19 cellular contexts compared by ENCODE assay signal in genomic region chr15:99955181-99955525, GRCh38.
DNase-seq lines count a peak whose midpoint lies in the region; ATAC-seq, FAIRE-seq and TF ChIP-seq lines count a peak whose summit lies in the region.
"Had no signal": no experiment of that assay in that cellular context is flagged by ENCODE, and none has a peak within 500 bp of the region (broad histone marks: within the 10 kb centered on the region; RNA-seq: fewer than 3 reads in every experiment).

No MANE protein-coding gene starts in this region.

- H2BK120ac ChIP-seq in H1 (replicated peaks; ENCODE audit: low read depth, low read length): no peak overlapping the region

- no peaks in the 10 kb centered on the region for H3K79me1 ChIP-seq in H1 (ENCODE audit: low read depth, low read length)

- H3K36me3 ChIP-seq in right atrium auricular region: no peaks in the 10 kb centered on the region
- H3K36me3 ChIP-seq in H1 (ENCODE audit: control insufficient read depth in 2 of 4, insufficient read depth in 4 of 4, low read length in 3 of 4): no peaks in the 10 kb centered on the region
- no peaks in the 10 kb centered on the region for H3K36me3 ChIP-seq in vagina

- no peak overlapping the region for H3K56ac ChIP-seq in H1 (replicated peaks; ENCODE audit: insufficient read length, low read depth, low read length)

- no peak for TF ChIP-seq EP300 in H1 (IDR thresholded peaks at IDR 0.05; ENCODE audit: borderline replicate concordance in 1 of 2, low read depth in 2 of 2, low read length in 2 of 2)

- no peak for ATAC-seq in Right ventricle myocardium superior (ENCODE audit: poor library complexity)
- no peak for ATAC-seq in stimulated activated naive CD8-positive, alpha-beta T cell treated with anti-CD3 and anti-CD28 coated beads, Interleukin-15, Interleukin-2, amounts not matched to agents 100 U/mL and 50 U/mL, for 24 hours
- ATAC-seq: A549, Right ventricle myocardium inferior had no signal

- H3K14ac ChIP-seq in H1 (ENCODE audit: insufficient read length): no peak overlapping the region

- H2BK20ac ChIP-seq in H1 (ENCODE audit: low read length): no peak overlapping the region

- TF ChIP-seq CTCF in right atrium auricular region (IDR thresholded peaks at IDR 0.05) (no peak), H1 (IDR thresholded peaks at IDR 0.05; ENCODE audit: control extremely low read depth in 1 of 3, insufficient read depth in 1 of 3, low read depth in 1 of 3, low read length in 3 of 3) (no peak), vagina (IDR thresholded peaks at IDR 0.05) (no peak)

- H4K20me1 ChIP-seq in H1 (replicated peaks in 1 of 2; ENCODE audit: control insufficient read depth in 1 of 2, insufficient read depth in 2 of 2, low read length in 2 of 2): no peaks in the 10 kb centered on the region

- H4K8ac ChIP-seq in H1 (ENCODE audit: extremely low read depth, insufficient read depth, low read length): no peak overlapping the region

- no peak overlapping the region for H3K4me2 ChIP-seq in H1 (ENCODE audit: insufficient read depth in 1 of 2, low read depth in 2 of 2, low read length in 2 of 2)
- H3K4me2 ChIP-seq: A549, PC-9 had no signal

- peak overlapping the region; percentile 52; the same call in 1 of the 2 replicates for H2BK5ac ChIP-seq in H1 (ENCODE audit: low read depth, low read length)

- no peaks in the 10 kb centered on the region for H3K79me2 ChIP-seq in H1 (ENCODE audit: control insufficient read depth in 1 of 2, insufficient read depth in 2 of 2, low read length in 2 of 2)

- H3K23ac ChIP-seq in H1 (ENCODE audit: insufficient read length): no peak overlapping the region

- TF ChIP-seq RAD21 in H1 (IDR thresholded peaks at IDR 0.05 in 1 of 2, conservative IDR thresholded peaks at IDR 0.05 in 1 of 2; ENCODE audit: low read depth in 2 of 2, low read length in 2 of 2): no peak

- H3K9me3 ChIP-seq in right atrium auricular region: peaks cover 0 to 2% of the 10 kb centered on the region in 2 donors
- no peaks in the 10 kb centered on the region for H3K9me3 ChIP-seq in H1 (ENCODE audit: insufficient read depth in 2 of 2, low read depth in 1 of 2, low read length in 1 of 2)
- no peaks in the 10 kb centered on the region for H3K9me3 ChIP-seq in vagina
- H3K9me3 ChIP-seq: Caco-2 had no signal

- H2AFZ ChIP-seq in H1 (ENCODE audit: low read length): no peak overlapping the region
- H2AFZ ChIP-seq: PC-9 had no signal

- FAIRE-seq in H1 (lab: Jason Lieb, UNC): no peak
- FAIRE-seq: A549, G401.6 had no signal

- CTCF ChIA-PET in H1 (lab: Charles Lee; ENCODE audit: partially characterized antibody): no interaction called here

- no peak for TF ChIP-seq POLR2A in H1 (IDR thresholded peaks at IDR 0.05; ENCODE audit: control extremely low read depth in 1 of 2, low read depth in 2 of 2, low read length in 2 of 2)
- TF ChIP-seq POLR2A in vagina (IDR thresholded peaks at IDR 0.05): no peak

- intact Hi-C loops in Right ventricle myocardium superior (cut with DNase I) (no loop called here), vagina (cut with DNase I) (no loop called here)

- H3K23me2 ChIP-seq in H1 (ENCODE audit: low read depth, low read length): no peaks in the 10 kb centered on the region

- H3K27me3 ChIP-seq in right atrium auricular region (no peaks in the 10 kb centered on the region), H1 (replicated peaks in 1 of 4; ENCODE audit: control insufficient read depth in 3 of 4, extremely low read depth in 1 of 4, insufficient read depth in 3 of 4, low read length in 3 of 4) (no peaks in the 10 kb centered on the region), vagina (no peaks in the 10 kb centered on the region)

- H2BK12ac ChIP-seq in H1 (ENCODE audit: low read depth, low read length): no peak overlapping the region

- H3K4me3 ChIP-seq in right atrium auricular region: no peak overlapping the region
- no peak overlapping the region for H3K4me3 ChIP-seq in H1 (ENCODE audit: extremely low read depth in 1 of 4, insufficient read depth in 2 of 4, low read depth in 3 of 4, low read length in 4 of 4)
- H3K4me3 ChIP-seq in vagina: no peak overlapping the region
- H3K4me3 ChIP-seq: A549, PC-9 had no signal

- no peak overlapping the region for H4K91ac ChIP-seq in H1 (replicated peaks; ENCODE audit: insufficient read length, low read length)

- H3K4ac ChIP-seq in H1 (replicated peaks; ENCODE audit: insufficient read length, low read depth, low read length): no peak overlapping the region

- DNase-seq in right atrium auricular region (ENCODE audit: low spot score) (peak; percentile 42), Right ventricle myocardium superior (no peak), H1 (ENCODE audit: low read depth in 1 of 2, low spot score in 2 of 2) (no peak), mesenteric fat pad (ENCODE audit: low spot score) (peak; percentile 39), vagina (ENCODE audit: extremely low spot score in 2 of 2) (peak; percentile 31 to 77), inferior parietal cortex (ENCODE audit: extremely low spot score) (no peak), NCI-H2029 treated with DMSO at 0.1 percent for 48 hours (lab: John Stamatoyannopoulos, UW) (no peak)
- no peak for DNase-seq in stimulated activated naive CD8-positive, alpha-beta T cell treated with anti-CD3 and anti-CD28 coated beads, Interleukin-15, Interleukin-2, amounts not matched to agents 100 U/mL and 50 U/mL, for 24 hours
- DNase-seq: AML-193; Caco-2; NCI-H1436 treated with DMSO at 0.1 percent for 48 hours; NCI-H2107; NCI-H226; NK-92 treated with Interleukin-12 subunit alpha and Interleukin-12 subunit beta, amount 100 ng/mL, for 24 hours; PC-9 had no signal

- H4K5ac ChIP-seq in H1 (ENCODE audit: insufficient read length, low read depth, low read length): no peak overlapping the region

- no peak overlapping the region for H3K18ac ChIP-seq in H1 (ENCODE audit: extremely low read depth, low read length)

- no peak overlapping the region for H2AK5ac ChIP-seq in H1 (ENCODE audit: low read depth, low read length)

- no peak overlapping the region for H2BK15ac ChIP-seq in H1 (ENCODE audit: low read length)

- no peaks in the 10 kb centered on the region for H3K4me1 ChIP-seq in right atrium auricular region
- H3K4me1 ChIP-seq in H1 (replicated peaks in 1 of 4; ENCODE audit: control insufficient read depth in 3 of 4, insufficient read depth in 4 of 4, low read length in 3 of 4): peaks cover 0 to 3% (median 1%) of the 10 kb centered on the region in 4 experiments; a peak in 2 of 7 replicates
- H3K4me1 ChIP-seq in vagina: peaks cover 23% of the 10 kb centered on the region
- H3K4me1 ChIP-seq: A549, Caco-2 had no signal

- H3K27ac ChIP-seq in right atrium auricular region (no peak overlapping the region), H1 (ENCODE audit: low read depth, low read length) (no peak overlapping the region), vagina (no peak overlapping the region)
- H3K27ac ChIP-seq: A549, HL-60, PC-9 had no signal

- POLR2A ChIA-PET in H1 (lab: Charles Lee; ENCODE audit: partially characterized antibody): no interaction called here

- WGBS in H1 (ENCODE audit: extremely low coverage in 1 of 2, insufficient coverage in 1 of 2, insufficient read length in 1 of 2, insufficient replicate concordance in 2 of 2, low coverage in 1 of 2, low lambda C conversion rate in 2 of 2, missing lambda C conversion rate in 1 of 2), 2 experiments: 85% methylated on average over 1 of the region's 1 CpG; no CpG with 5 or more reads in 1 of the 2 experiments

- no peak overlapping the region for H3K9ac ChIP-seq in H1 (replicated peaks in 1 of 4; ENCODE audit: extremely low read depth in 1 of 4, low read depth in 3 of 4, low read length in 3 of 4)

TF ChIP-seq in H1, 55 proteins besides CTCF, POLR2A, EP300 and RAD21:
- TF ChIP-seq POLR2AphosphoS5 (IDR thresholded peaks at IDR 0.05; ENCODE audit: low read depth, low read length) (no peak), KDM1A (IDR thresholded peaks at IDR 0.05; ENCODE audit: borderline replicate concordance, low read length) (no peak), TAF1 (IDR thresholded peaks at IDR 0.05; ENCODE audit: low read depth, low read length) (no peak), USF2 (IDR thresholded peaks at IDR 0.05; ENCODE audit: low read length) (no peak), SP4 (IDR thresholded peaks at IDR 0.05; ENCODE audit: low read length) (no peak), CTBP2 (IDR thresholded peaks at IDR 0.05; ENCODE audit: borderline replicate concordance, insufficient read depth, insufficient read length, low read length) (no peak), SAP30 (IDR thresholded peaks at IDR 0.05; ENCODE audit: insufficient read depth, insufficient replicate concordance, low read length) (no peak), FOSL1 (IDR thresholded peaks at IDR 0.05; ENCODE audit: insufficient read depth, low read depth, low read length) (no peak)

Comparison
In these comparisons a context has a peak if more than half of its experiments do, and no peak if none do; other contexts are left out.
1. DNase-seq: peak in right atrium auricular region (single experiment), mesenteric fat pad (single experiment) and vagina (2 of 2); none in Right ventricle myocardium superior (single experiment), H1 (0 of 2), inferior parietal cortex (single experiment), NCI-H2029 treated with DMSO at 0.1 percent for 48 hours (single experiment) and stimulated activated naive CD8-positive, alpha-beta T cell treated with anti-CD3 and anti-CD28 coated beads, Interleukin-15, Interleukin-2, amounts not matched to agents 100 U/mL and 50 U/mL, for 24 hours (single experiment).